ENCODE assay signal across 6 cellular contexts in the genomic region with DNA sequence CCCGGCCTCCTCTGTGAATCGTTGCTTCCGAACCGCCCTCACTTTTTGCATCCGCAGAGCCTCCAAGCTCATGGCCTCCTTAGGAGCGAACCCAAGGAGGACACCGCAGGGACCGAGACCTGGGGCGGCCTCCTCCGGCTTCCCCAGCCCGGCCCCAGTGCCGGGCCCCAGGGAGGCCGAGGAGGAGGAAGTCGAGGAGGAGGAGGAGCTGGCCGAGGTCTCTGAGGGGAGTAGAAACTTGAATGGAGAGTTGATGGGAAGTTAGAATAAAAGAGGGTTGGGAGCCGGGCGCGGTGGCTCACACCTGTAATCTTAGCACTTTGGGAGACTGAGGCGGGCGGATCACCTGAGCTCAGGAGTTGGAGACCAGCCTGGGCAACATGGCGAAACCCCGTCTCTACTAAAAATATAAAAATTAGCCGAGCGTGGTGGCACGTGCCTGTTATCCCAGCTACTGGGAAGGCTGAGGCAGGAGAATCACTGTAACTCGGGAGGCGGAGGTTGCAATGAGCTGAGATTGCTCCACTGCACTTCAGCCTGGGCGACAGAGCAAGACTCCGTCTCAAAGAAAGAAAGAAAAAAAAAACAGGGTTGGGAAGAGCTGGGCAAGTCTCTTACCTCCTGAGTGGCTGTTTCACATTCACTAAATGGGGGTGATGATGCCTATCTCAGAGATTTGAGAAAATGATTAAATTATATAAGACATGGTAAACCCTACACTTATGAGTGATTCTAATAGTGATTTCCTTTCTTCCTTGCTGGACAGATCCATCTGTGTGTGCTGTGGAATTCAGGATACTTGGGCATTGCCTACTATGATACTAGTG. TPM values are rescaled to one million over a fixed set of nuclear protein-coding genes. Genes with fewer than 3 reads are reported as not detected.
DNase-seq lines count a peak whose midpoint lies in the region; ATAC-seq and TF ChIP-seq lines count a peak whose summit lies in the region.

No MANE protein-coding gene starts in this region.

- no peaks in the 10 kb centered on the region for H3K9me3 Mint-ChIP-seq in activated CD4-positive, alpha-beta T cell treated with anti-CD3 and anti-CD28 coated beads, Interleukin-2, amount 10 ng/mL, durations not matched to agents 24 days and 14 days
- no peaks in the 10 kb centered on the region for H3K9me3 Mint-ChIP-seq in central memory CD8-positive, alpha-beta T cell

- peaks cover 50% of the 10 kb centered on the region for H3K36me3 Mint-ChIP-seq in activated CD4-positive, alpha-beta T cell treated with anti-CD3 and anti-CD28 coated beads, Interleukin-2, amount 10 ng/mL, durations not matched to agents 24 days and 14 days (ENCODE audit: low read depth)
- peaks cover 23% of the 10 kb centered on the region for H3K36me3 Mint-ChIP-seq in central memory CD8-positive, alpha-beta T cell (ENCODE audit: insufficient read depth)

- no peaks in the 10 kb centered on the region for H3K36me3 ChIP-seq in neutrophil

- ATAC-seq in central memory CD8-positive, alpha-beta T cell (replicated peaks; ENCODE audit: extremely low read depth, poor library complexity, severe bottlenecking), result peak; percentile 5

- peak overlapping the region; percentile 98 for H3K4me3 Mint-ChIP-seq in activated CD4-positive, alpha-beta T cell treated with anti-CD3 and anti-CD28 coated beads, Interleukin-2, amount 10 ng/mL, durations not matched to agents 24 days and 14 days
- H3K4me3 Mint-ChIP-seq in central memory CD8-positive, alpha-beta T cell, result peak overlapping the region; percentile 96

- peak overlapping the region; percentile 82 to 88 for H3K4me3 ChIP-seq in neutrophil (ENCODE audit: low read depth in 1 of 2, low read length in 1 of 2)

- DNase-seq in activated CD4-positive, alpha-beta T cell treated with anti-CD3 and anti-CD28 coated beads, Interleukin-2, amount 10 ng/mL, durations not matched to agents 24 days and 14 days, result peak; percentile 87
- no peak for DNase-seq in activated CD4-positive, alpha-beta T cell treated with anti-CD3 and anti-CD28 coated beads for 48 hours
- DNase-seq in central memory CD8-positive, alpha-beta T cell (ENCODE audit: low spot score in 2 of 2), result no peak
- DNase-seq in NCI-H748 treated with DMSO at 0.1 percent for 48 hours (lab: John Stamatoyannopoulos, UW), result no peak
- no peak for DNase-seq in NCI-H187 treated with DMSO at 0.1 percent for 48 hours (lab: John Stamatoyannopoulos, UW)

- H3K4me1 ChIP-seq in neutrophil (ENCODE audit: control insufficient read depth in 1 of 2, insufficient read depth in 1 of 2, low read depth in 1 of 2, low read length in 1 of 2), result peaks cover 44 to 52% of the 10 kb centered on the region in 2 experiments

- peaks cover 58% of the 10 kb centered on the region for H3K4me1 Mint-ChIP-seq in activated CD4-positive, alpha-beta T cell treated with anti-CD3 and anti-CD28 coated beads, Interleukin-2, amount 10 ng/mL, durations not matched to agents 24 days and 14 days
- peaks cover 51% of the 10 kb centered on the region for H3K4me1 Mint-ChIP-seq in central memory CD8-positive, alpha-beta T cell

- peak overlapping the region; percentile 96 for H3K27ac ChIP-seq in neutrophil

- no peaks in the 10 kb centered on the region for H3K27me3 ChIP-seq in neutrophil

- no peak for TF ChIP-seq CTCF in neutrophil (IDR thresholded peaks at IDR 0.05)

- intact Hi-C loops in activated CD4-positive, alpha-beta T cell treated with anti-CD3 and anti-CD28 coated beads, Interleukin-2, amount 10 ng/mL, durations not matched to agents 24 days and 14 days (cut with micrococcal nuclease), result no loop called here

- peak overlapping the region; percentile 93 for H3K27ac Mint-ChIP-seq in activated CD4-positive, alpha-beta T cell treated with anti-CD3 and anti-CD28 coated beads, Interleukin-2, amount 10 ng/mL, durations not matched to agents 24 days and 14 days
- peak overlapping the region; percentile 92 for H3K27ac Mint-ChIP-seq in central memory CD8-positive, alpha-beta T cell (ENCODE audit: low read depth)

- no peaks in the 10 kb centered on the region for H3K9me3 ChIP-seq in neutrophil

- H3K27me3 Mint-ChIP-seq in activated CD4-positive, alpha-beta T cell treated with anti-CD3 and anti-CD28 coated beads, Interleukin-2, amount 10 ng/mL, durations not matched to agents 24 days and 14 days, result no peaks in the 10 kb centered on the region
- no peaks in the 10 kb centered on the region for H3K27me3 Mint-ChIP-seq in central memory CD8-positive, alpha-beta T cell

RNA-seq across cellular contexts. Expression of a gene that starts 0.8 kb away (rescaled TPM):
- total RNA-seq in activated CD4-positive, alpha-beta T cell treated with anti-CD3 and anti-CD28 coated beads, Interleukin-2, amount 10 ng/mL, durations not matched to agents 24 days and 14 days, result 87.8 and 99.6 TPM in 2 replicates

RNA-seq across cellular contexts. Expression of a gene that starts 4.3 kb away (rescaled TPM):
- 385 TPM in 2 replicates for total RNA-seq in activated CD4-positive, alpha-beta T cell treated with anti-CD3 and anti-CD28 coated beads, Interleukin-2, amount 10 ng/mL, durations not matched to agents 24 days and 14 days

RNA-seq across cellular contexts. Expression of a gene that starts 11.5 kb away (rescaled TPM):
- total RNA-seq in activated CD4-positive, alpha-beta T cell treated with anti-CD3 and anti-CD28 coated beads, Interleukin-2, amount 10 ng/mL, durations not matched to agents 24 days and 14 days, result 4.8 and 5.6 TPM in 2 replicates

RNA-seq across cellular contexts. Expression of a gene that starts 17.4 kb away (rescaled TPM):
- not detected in 2 replicates for total RNA-seq in activated CD4-positive, alpha-beta T cell treated with anti-CD3 and anti-CD28 coated beads, Interleukin-2, amount 10 ng/mL, durations not matched to agents 24 days and 14 days

RNA-seq across cellular contexts. Expression of a gene that starts 19.1 kb away (rescaled TPM):
- total RNA-seq in activated CD4-positive, alpha-beta T cell treated with anti-CD3 and anti-CD28 coated beads, Interleukin-2, amount 10 ng/mL, durations not matched to agents 24 days and 14 days, result not detected in 2 replicates
